ENCODE assay signal across 14 cellular contexts in genomic region chr17:64992325-64992802, GRCh38.
DNase-seq lines count a peak whose midpoint lies in the region; ATAC-seq, FAIRE-seq and TF ChIP-seq lines count a peak whose summit lies in the region.
"Had no signal": no experiment of that assay in that cellular context is flagged by ENCODE, and none has a peak within 500 bp of the region (broad histone marks: within the 10 kb centered on the region; RNA-seq: fewer than 3 reads in every experiment).

No MANE protein-coding gene starts in this region.

- POLR2A ChIA-PET in HepG2 (lab: Yijun Ruan, JAX), result no interaction called here

- H3K27ac Mint-ChIP-seq in Calu3 (ENCODE audit: unreplicated experiment) (no peak overlapping the region), immature natural killer cell (no peak overlapping the region)

- H3K79me2 ChIP-seq in HepG2 (ENCODE audit: insufficient read depth, low read length), result no peaks in the 10 kb centered on the region

- no peak overlapping the region for H3K4me3 ChIP-seq in adrenal gland
- no peak overlapping the region for H3K4me3 ChIP-seq in HepG2 (replicated peaks in 1 of 3; ENCODE audit: insufficient read depth in 1 of 3, low read depth in 2 of 3, low read length in 3 of 3)
- H3K4me3 ChIP-seq: HAP-1 had no signal

- H3K27me3 Mint-ChIP-seq in Calu3 (ENCODE audit: unreplicated experiment) (no peaks in the 10 kb centered on the region), immature natural killer cell (ENCODE audit: low read depth in 3 of 3) (peaks cover 0 to 2% (median 0%) of the 10 kb centered on the region in 3 donors)

- no peak for TF ChIP-seq POLR2A in adrenal gland (IDR thresholded peaks at IDR 0.05)
- no peak for TF ChIP-seq POLR2A in HepG2 (IDR thresholded peaks at IDR 0.05; ENCODE audit: insufficient read depth in 1 of 2, low read depth in 2 of 2, low read length in 2 of 2)

- no peaks in the 10 kb centered on the region for H4K20me1 ChIP-seq in HepG2 (ENCODE audit: insufficient read depth, low read length)

- TF ChIP-seq CTCF in Calu3 (IDR thresholded peaks at IDR 0.05; ENCODE audit: unreplicated experiment), result no peak
- TF ChIP-seq CTCF in adrenal gland (IDR thresholded peaks at IDR 0.05), result no peak
- TF ChIP-seq CTCF in HepG2 (CRISPR knock-in tag; IDR thresholded peaks at IDR 0.05), result no peak

- TF ChIP-seq EP300 in Ishikawa (IDR thresholded peaks at IDR 0.05; ENCODE audit: borderline replicate concordance), result no peak
- TF ChIP-seq EP300 in HepG2 (IDR thresholded peaks at IDR 0.05; ENCODE audit: low read depth in 2 of 2, low read length in 2 of 2), result no peak
- TF ChIP-seq EP300 in HepG2 (CRISPR knock-in tag; IDR thresholded peaks at IDR 0.05; ENCODE audit: borderline replicate concordance), result no peak

- no peak overlapping the region for H3K9ac ChIP-seq in HepG2 (ENCODE audit: insufficient read depth, low read depth, low read length)

- H3K36me3 ChIP-seq in adrenal gland (replicated peaks in 1 of 2) (no peaks in the 10 kb centered on the region), HepG2 (replicated peaks in 1 of 2; ENCODE audit: control insufficient read depth in 1 of 2, insufficient read depth in 2 of 2, low read length in 2 of 2) (no peaks in the 10 kb centered on the region)
- H3K36me3 ChIP-seq: HAP-1 had no signal

- 54 to 66% (median 62%) methylated on average over 3 to 4 of the region's 4 CpGs for WGBS in adrenal gland, 4 donors
- 30% methylated on average over 4 of the region's 4 CpGs for WGBS in HepG2 (ENCODE audit: low lambda C conversion rate)

- no peak overlapping the region for H3K4me2 ChIP-seq in HepG2 (ENCODE audit: low read depth, low read length)

- TF ChIP-seq RAD21 in Ishikawa (IDR thresholded peaks at IDR 0.05; ENCODE audit: low read depth), result peak; percentile 19; the same call in 1 of the 2 replicates
- no peak for TF ChIP-seq RAD21 in HepG2 (CRISPR knock-in tag; IDR thresholded peaks at IDR 0.05)

- intact Hi-C loops in Calu3 (cut with micrococcal nuclease; ENCODE audit: unreplicated experiment) (no loop called here), adrenal gland (cut with DNase I) (no loop called here), HepG2 (cut with micrococcal nuclease; ENCODE audit: unreplicated experiment) (no loop called here)

- H3K27me3 ChIP-seq in adrenal gland (no peaks in the 10 kb centered on the region), HepG2 (ENCODE audit: control insufficient read depth in 1 of 2, insufficient read depth in 2 of 2, low read length in 2 of 2) (no peaks in the 10 kb centered on the region)

- H3K27ac ChIP-seq in adrenal gland (no peak overlapping the region), HepG2 (ENCODE audit: extremely low read length, insufficient read depth, low read length) (no peak overlapping the region)

- no peak overlapping the region for H2AFZ ChIP-seq in HepG2 (ENCODE audit: low read length)

- H3K4me1 ChIP-seq in adrenal gland (replicated peaks in 1 of 2), result peaks cover 18 to 28% of the 10 kb centered on the region in 2 donors
- peaks cover 20% of the 10 kb centered on the region for H3K4me1 ChIP-seq in HepG2 (ENCODE audit: insufficient read depth, low read length)
- H3K4me1 ChIP-seq: HAP-1 had no signal

- H3K4me3 Mint-ChIP-seq in Calu3 (ENCODE audit: low read depth, unreplicated experiment), result no peak overlapping the region
- no peak overlapping the region for H3K4me3 Mint-ChIP-seq in immature natural killer cell

- in situ Hi-C loops in HepG2 (cut with HindIII; ENCODE audit: extremely low pct_ligation_motif_present, low pct_unique_long_range_greater_than_20kb), result no loop called here

- CTCF ChIA-PET in Calu3 (lab: Charles Lee), result no interaction called here
- CTCF ChIA-PET in HepG2 (lab: Yijun Ruan, JAX; ENCODE audit: low intra/inter-chr PET ratio, low total read pairs), result no interaction called here

- no TSS peak for BruUV-seq in Calu3 (replicated peaks; lab: Mats Ljungman, UMichigan)
- no TSS peak for BruUV-seq in HepG2 (replicated peaks; lab: Mats Ljungman, UMichigan)

- no peaks in the 10 kb centered on the region for H3K4me1 Mint-ChIP-seq in Calu3 (ENCODE audit: low read depth, unreplicated experiment)
- peaks cover 12 to 13% of the 10 kb centered on the region in 2 donors for H3K4me1 Mint-ChIP-seq in immature natural killer cell

- H3K9me3 Mint-ChIP-seq in Calu3 (ENCODE audit: low read depth, unreplicated experiment) (no peaks in the 10 kb centered on the region), immature natural killer cell (peaks cover 0 to 2% (median 0%) of the 10 kb centered on the region in 6 donors)

- ATAC-seq in HepG2, result no peak; the same call in 2 of the 3 replicates

- peak; percentile 68 for FAIRE-seq in HepG2 (lab: Jason Lieb, UNC)

- H3K36me3 Mint-ChIP-seq in Calu3 (ENCODE audit: insufficient read depth, unreplicated experiment) (no peaks in the 10 kb centered on the region), immature natural killer cell (peaks cover 0 to 7% (median 4%) of the 10 kb centered on the region in 3 donors)

- DNase-seq in Calu3 (peak; percentile 51), adrenal gland (peak in 6 of 7 donors; percentile 53 to 76 (median 62)), HepG2 (ENCODE audit: low spot score) (peak; percentile 59), immature natural killer cell (no peak), NCI-H1048 (lab: John Stamatoyannopoulos, UW) (no peak), T-helper 9 cell (no peak)
- DNase-seq in effector CD4-positive, alpha-beta T cell, result no peak
- DNase-seq: activated CD8-positive, alpha-beta memory T cell treated with anti-CD3 and anti-CD28 coated beads, Interleukin-2, amount 50 U/mL, for 48 hours; cerebellar nuclear complex; DMS79; NCI-H187; SW 1271 had no signal

- H3K9me3 ChIP-seq in adrenal gland (replicated peaks in 1 of 3) (no peaks in the 10 kb centered on the region), HepG2 (ENCODE audit: low read length) (no peaks in the 10 kb centered on the region)
- H3K9me3 ChIP-seq: HAP-1 had no signal

TF ChIP-seq in Ishikawa, 13 proteins besides CTCF, POLR2A, EP300 and RAD21 (continues in another document):
- TF ChIP-seq TEAD4 (IDR thresholded peaks at IDR 0.05) (peak; percentile 87), CEBPB (IDR thresholded peaks at IDR 0.05) (no peak), TCF12 (IDR thresholded peaks at IDR 0.05; ENCODE audit: low read depth) (0 out of 2 replicates have a peak, but pooled peaks have one; percentile 43), MAX (IDR thresholded peaks at IDR 0.05) (peak; percentile 71; the same call in 1 of the 2 replicates), NFIC (IDR thresholded peaks at IDR 0.05) (peak; percentile 38), TAF1 (IDR thresholded peaks at IDR 0.05; ENCODE audit: low read depth) (no peak), YY1 (IDR thresholded peaks at IDR 0.05; ENCODE audit: low read depth) (peak; percentile 26; the same call in 1 of the 2 replicates)

TF ChIP-seq in HepG2, 621 proteins besides CTCF, POLR2A, EP300 and RAD21:
- TF ChIP-seq KDM1A (CRISPR knock-in tag; IDR thresholded peaks at IDR 0.05), result 0 out of 2 replicates have a peak, but pooled peaks have one; percentile 22
- TF ChIP-seq BHLHE40 (IDR thresholded peaks at IDR 0.05; ENCODE audit: low read length), result peak; percentile 83
- TF ChIP-seq FOSL2 (CRISPR knock-in tag; IDR thresholded peaks at IDR 0.05), result peak; percentile 91
- no peak for TF ChIP-seq ZNF766 (CRISPR knock-in tag; IDR thresholded peaks at IDR 0.05; ENCODE audit: borderline replicate concordance)
- TF ChIP-seq KLF13 (CRISPR knock-in tag; IDR thresholded peaks at IDR 0.05), result no peak
- TF ChIP-seq MXD4 (CRISPR knock-in tag; IDR thresholded peaks at IDR 0.05), result no peak

Comparison
In these comparisons a context has a peak if more than half of its experiments do, and no peak if none do; other contexts are left out.
1. DNase-seq: peak in Calu3 (single experiment), adrenal gland (6 of 7) and HepG2 (single experiment); none in effector CD4-positive, alpha-beta T cell (single experiment), immature natural killer cell (0 of 3), NCI-H1048 (single experiment) and T-helper 9 cell (single experiment).